ENCODE assay signal across 10 cellular contexts in genomic region chr2:55420901-55421300, GRCh38. TPM values are rescaled to one million over a fixed set of nuclear protein-coding genes. Genes with fewer than 3 reads are reported as not detected.
A peak's percentile ranks its signal among the peaks of the same experiment; 100 is the strongest.
DNase-seq lines count a peak whose midpoint lies in the region; ATAC-seq and TF ChIP-seq lines count a peak whose summit lies in the region.
"Had no signal": no experiment of that assay in that cellular context is flagged by ENCODE, and none has a peak within 500 bp of the region (broad histone marks: within the 10 kb centered on the region; RNA-seq: fewer than 3 reads in every experiment).

No MANE protein-coding gene starts in this region.

- peaks cover 25% of the 10 kb centered on the region for H3K79me2 ChIP-seq in hepatocyte

- H3K9me3 ChIP-seq in heart right ventricle: no peaks in the 10 kb centered on the region
- no peaks in the 10 kb centered on the region for H3K9me3 ChIP-seq in SJCRH30 (replicated peaks)
- no peaks in the 10 kb centered on the region for H3K9me3 ChIP-seq in hepatocyte (ENCODE audit: low read depth)
- H3K9me3 ChIP-seq in tibial artery: no peaks in the 10 kb centered on the region

- ATAC-seq in heart right ventricle (no peak), left cardiac atrium (no peak)

- H3K36me3 ChIP-seq in heart right ventricle (no peaks in the 10 kb centered on the region), SJCRH30 (no peaks in the 10 kb centered on the region), hepatocyte (replicated peaks; ENCODE audit: insufficient read depth, low read depth) (no peaks in the 10 kb centered on the region), tibial artery (no peaks in the 10 kb centered on the region)

- H2AFZ ChIP-seq in hepatocyte: peak overlapping the region; percentile 83

- no peaks in the 10 kb centered on the region for H4K20me1 ChIP-seq in hepatocyte (ENCODE audit: insufficient read depth, poor library complexity, severe bottlenecking)

- H3K27me3 ChIP-seq in heart right ventricle (no peaks in the 10 kb centered on the region), SJCRH30 (no peaks in the 10 kb centered on the region), hepatocyte (no peaks in the 10 kb centered on the region), tibial artery (no peaks in the 10 kb centered on the region)

- H3K27ac ChIP-seq in heart right ventricle (peak overlapping the region in 2 of 10 donors; percentile 87 to 92), SJCRH30 (no peak overlapping the region), hepatocyte (no peak overlapping the region), tibial artery (peak overlapping the region in 1 of 2 donors; percentile 94)

- H3K4me3 ChIP-seq in heart right ventricle: peak overlapping the region in 8 of 10 donors; percentile 74 to 93 (median 84)
- H3K4me3 ChIP-seq in SJCRH30: peak overlapping the region; percentile 90
- H3K4me3 ChIP-seq in hepatocyte: peak overlapping the region; percentile 59
- peak overlapping the region; percentile 72 to 94 for H3K4me3 ChIP-seq in tibial artery

- no peak for TF ChIP-seq CTCF in heart right ventricle (IDR thresholded peaks at IDR 0.05)
- no peak for TF ChIP-seq CTCF in hepatocyte (IDR thresholded peaks at IDR 0.05; ENCODE audit: poor library complexity)
- TF ChIP-seq CTCF in tibial artery (IDR thresholded peaks at IDR 0.05): no peak

- DNase-seq in heart right ventricle (no peak), left cardiac atrium (no peak), SJCRH30 (no peak), hepatocyte (ENCODE audit: low spot score) (no peak), tibial artery (no peak), DMS79 (lab: John Stamatoyannopoulos, UW) (no peak), NCI-H526 treated with DMSO at 0.1 percent for 48 hours (lab: John Stamatoyannopoulos, UW) (no peak), NCI-H2107 treated with DMSO at 0.1 percent for 48 hours (lab: John Stamatoyannopoulos, UW; ENCODE audit: unreplicated experiment) (no peak)
- DNase-seq: kidney glomerular epithelial cell, NCI-H524 had no signal

- H3K4me1 ChIP-seq in heart right ventricle (peaks cover 0 to 59% (median 23%) of the 10 kb centered on the region in 9 donors), SJCRH30 (peaks cover 17% of the 10 kb centered on the region), hepatocyte (ENCODE audit: insufficient read depth) (no peaks in the 10 kb centered on the region), tibial artery (peaks cover 0 to 22% (median 11%) of the 10 kb centered on the region in 4 donors)

- WGBS in heart right ventricle, 2 donors: 60 to 69% methylated on average over 6 of the region's 6 CpGs
- WGBS in hepatocyte (ENCODE audit: low lambda C conversion rate, missing lambda C conversion rate): 73% methylated on average over 6 of the region's 6 CpGs

- intact Hi-C loops in heart right ventricle (cut with DNase I) (loop anchor here in 3 of 10 donors (5.0 to 10.0 kb wide), 3 partner anchors 136 to 194 kb away; partner anchors contain the start of genes MTIF2 (in 1 of the 3) and PPP4R3B (in 1 of the 3)), left cardiac atrium (cut with DNase I) (loop anchor here in 1 of 2 donors (10.0 kb wide), 1 partner anchor 84 kb away; no protein-coding TSS in a partner anchor), tibial artery (cut with DNase I; ENCODE audit: low total_unique reads) (loop anchor here (10.0 kb wide), 1 partner anchor 186 kb away; the partner anchor contains the start of genes CLHC1 and RPS27A)

- H3K4me2 ChIP-seq in hepatocyte: peak overlapping the region; percentile 89

- H3K9me2 ChIP-seq in hepatocyte (replicated peaks; ENCODE audit: insufficient read depth): no peaks in the 10 kb centered on the region

RNA-seq across cellular contexts. Expression of gene CCDC88A, which starts 1.2 kb away (rescaled TPM):
- total RNA-seq in heart right ventricle (10 to 100 TPM; 18.6 to 30.0 (median 22.6) TPM), left cardiac atrium (10 to 100 TPM; 29.0 to 33.0 TPM), hepatocyte (30.4 and 31.0 TPM in 2 replicates)
- polyA plus RNA-seq in heart right ventricle (10 to 100 TPM in 1 of 2 donors, 1 to 10 TPM in 1; 7.8 to 45.4 TPM), hepatocyte (12.2 and 16.6 TPM in 2 replicates)
- 99.2 and 134 TPM in 2 replicates for total RNA-seq in SJCRH30 (2014; rRNA removed; shearing (Covaris generic))
